ENCODE assay signal across 1 cellular context in the genomic region with DNA sequence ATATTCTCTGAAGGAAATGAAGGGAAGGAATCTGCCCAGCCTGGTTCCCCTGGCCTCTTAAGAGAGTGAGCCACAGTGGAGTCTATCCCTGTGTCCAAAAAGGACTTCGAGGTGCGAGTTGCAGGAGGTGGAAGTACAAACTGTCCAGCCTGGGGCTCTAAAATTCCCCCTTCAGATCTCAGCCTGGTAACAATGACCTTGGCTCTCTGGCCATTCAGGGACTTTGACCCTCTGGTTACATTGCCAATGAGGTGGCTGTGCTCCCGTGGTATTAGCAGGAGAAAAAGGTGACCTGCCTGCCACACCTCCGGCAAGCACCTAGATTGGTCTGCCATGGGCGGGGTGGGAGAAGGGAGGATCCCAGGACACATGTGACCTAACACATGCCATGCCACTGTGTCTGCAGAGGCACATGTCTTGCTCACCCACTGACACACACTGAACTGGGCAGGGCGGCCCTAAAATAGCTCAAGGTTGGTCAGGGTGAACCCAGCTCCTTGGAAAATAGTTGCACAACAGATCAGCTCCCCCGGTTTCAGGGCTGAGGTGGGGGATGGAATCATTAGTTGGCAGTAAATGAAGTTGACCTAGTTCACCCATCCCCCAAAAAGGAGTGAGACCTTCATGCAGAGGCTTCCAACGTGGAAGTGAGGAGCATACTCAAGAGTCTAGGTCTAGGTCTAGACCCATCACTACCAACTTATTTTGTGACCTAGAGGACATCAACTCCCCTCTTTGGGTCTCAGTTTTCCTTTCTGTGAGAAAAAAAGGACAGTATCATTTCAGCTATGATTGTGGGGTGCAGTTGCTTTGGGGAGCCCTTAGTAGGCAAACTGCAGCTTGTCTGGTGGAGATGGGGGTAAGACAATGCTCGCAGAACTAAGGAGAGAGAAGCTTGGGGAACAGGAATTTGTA.
TF ChIP-seq lines count a peak whose summit lies in the region.

No MANE protein-coding gene starts in this region.

TF ChIP-seq in HepG2, 621 proteins besides CTCF, POLR2A, EP300 and RAD21 (continued from another document and continues in another):
- TF ChIP-seq, protein P1, sequence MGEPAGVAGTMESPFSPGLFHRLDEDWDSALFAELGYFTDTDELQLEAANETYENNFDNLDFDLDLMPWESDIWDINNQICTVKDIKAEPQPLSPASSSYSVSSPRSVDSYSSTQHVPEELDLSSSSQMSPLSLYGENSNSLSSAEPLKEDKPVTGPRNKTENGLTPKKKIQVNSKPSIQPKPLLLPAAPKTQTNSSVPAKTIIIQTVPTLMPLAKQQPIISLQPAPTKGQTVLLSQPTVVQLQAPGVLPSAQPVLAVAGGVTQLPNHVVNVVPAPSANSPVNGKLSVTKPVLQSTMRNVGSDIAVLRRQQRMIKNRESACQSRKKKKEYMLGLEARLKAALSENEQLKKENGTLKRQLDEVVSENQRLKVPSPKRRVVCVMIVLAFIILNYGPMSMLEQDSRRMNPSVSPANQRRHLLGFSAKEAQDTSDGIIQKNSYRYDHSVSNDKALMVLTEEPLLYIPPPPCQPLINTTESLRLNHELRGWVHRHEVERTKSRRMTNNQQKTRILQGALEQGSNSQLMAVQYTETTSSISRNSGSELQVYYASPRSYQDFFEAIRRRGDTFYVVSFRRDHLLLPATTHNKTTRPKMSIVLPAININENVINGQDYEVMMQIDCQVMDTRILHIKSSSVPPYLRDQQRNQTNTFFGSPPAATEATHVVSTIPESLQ (CRISPR knock-in tag; conservative IDR thresholded peaks at IDR 0.05): no peak
- TF ChIP-seq ZNF607 (CRISPR knock-in tag; IDR thresholded peaks at IDR 0.05; ENCODE audit: borderline replicate concordance): peak; percentile 98
- TF ChIP-seq, protein P2, sequence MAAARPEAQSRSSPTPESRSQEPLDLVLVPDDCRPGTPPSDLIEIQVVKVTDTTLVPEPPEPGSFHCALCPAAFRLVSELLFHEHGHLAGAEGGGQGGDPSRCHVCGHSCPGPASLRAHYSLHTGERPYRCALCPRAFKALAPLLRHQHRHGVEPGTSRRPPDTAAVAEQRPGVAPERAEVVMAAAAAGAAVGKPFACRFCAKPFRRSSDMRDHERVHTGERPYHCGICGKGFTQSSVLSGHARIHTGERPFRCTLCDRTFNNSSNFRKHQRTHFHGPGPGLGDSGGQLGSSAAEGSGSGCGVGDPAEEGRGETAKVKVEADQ (CRISPR knock-in tag; IDR thresholded peaks at IDR 0.05; ENCODE audit: borderline replicate concordance): peak; percentile 58; the same call in 1 of the 2 replicates
- TF ChIP-seq ZNF430 (CRISPR knock-in tag; IDR thresholded peaks at IDR 0.05): peak; percentile 73; the same call in 1 of the 2 replicates
- TF ChIP-seq SPEN (CRISPR knock-in tag; IDR thresholded peaks at IDR 0.05; ENCODE audit: low read depth): peak; percentile 86
- peak; percentile 12; the same call in 1 of the 2 replicates for TF ChIP-seq ZNF879 (CRISPR knock-in tag; IDR thresholded peaks at IDR 0.05)
- peak; percentile 54 for TF ChIP-seq SIX4 (CRISPR knock-in tag; IDR thresholded peaks at IDR 0.05)
- TF ChIP-seq, protein P3, sequence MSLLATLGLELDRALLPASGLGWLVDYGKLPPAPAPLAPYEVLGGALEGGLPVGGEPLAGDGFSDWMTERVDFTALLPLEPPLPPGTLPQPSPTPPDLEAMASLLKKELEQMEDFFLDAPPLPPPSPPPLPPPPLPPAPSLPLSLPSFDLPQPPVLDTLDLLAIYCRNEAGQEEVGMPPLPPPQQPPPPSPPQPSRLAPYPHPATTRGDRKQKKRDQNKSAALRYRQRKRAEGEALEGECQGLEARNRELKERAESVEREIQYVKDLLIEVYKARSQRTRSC (CRISPR knock-in tag; IDR thresholded peaks at IDR 0.05; ENCODE audit: low read depth): no peak
- no peak for TF ChIP-seq SRSF9 (IDR thresholded peaks at IDR 0.05; ENCODE audit: borderline replicate concordance, insufficient read depth, low read depth, low read length, poor library complexity, severe bottlenecking)
- peak; percentile 84; the same call in 1 of the 2 replicates for TF ChIP-seq ZNF776 (CRISPR knock-in tag; IDR thresholded peaks at IDR 0.05)
- TF ChIP-seq, protein P4, sequence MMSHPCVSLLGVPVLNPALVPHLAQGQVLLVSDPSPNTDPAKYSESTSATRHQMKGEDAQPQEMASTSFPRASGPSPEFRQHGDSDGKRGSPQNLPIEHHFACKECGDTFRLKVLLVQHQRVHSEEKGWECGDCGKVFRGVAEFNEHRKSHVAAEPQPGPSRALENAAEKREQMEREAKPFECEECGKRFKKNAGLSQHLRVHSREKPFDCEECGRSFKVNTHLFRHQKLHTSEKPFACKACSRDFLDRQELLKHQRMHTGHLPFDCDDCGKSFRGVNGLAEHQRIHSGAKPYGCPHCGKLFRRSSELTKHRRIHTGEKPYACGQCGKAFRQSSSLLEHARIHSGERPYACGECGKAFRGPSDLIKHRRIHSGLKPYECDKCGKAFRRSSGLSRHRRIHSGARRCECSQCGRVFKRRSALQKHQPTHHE (CRISPR knock-in tag; IDR thresholded peaks at IDR 0.05; ENCODE audit: borderline replicate concordance): peak; percentile 91
- TF ChIP-seq HNRNPL (IDR thresholded peaks at IDR 0.05; ENCODE audit: low read depth, low read length): 0 out of 2 replicates have a peak, but pooled peaks have one; percentile 62
- TF ChIP-seq, protein P5, sequence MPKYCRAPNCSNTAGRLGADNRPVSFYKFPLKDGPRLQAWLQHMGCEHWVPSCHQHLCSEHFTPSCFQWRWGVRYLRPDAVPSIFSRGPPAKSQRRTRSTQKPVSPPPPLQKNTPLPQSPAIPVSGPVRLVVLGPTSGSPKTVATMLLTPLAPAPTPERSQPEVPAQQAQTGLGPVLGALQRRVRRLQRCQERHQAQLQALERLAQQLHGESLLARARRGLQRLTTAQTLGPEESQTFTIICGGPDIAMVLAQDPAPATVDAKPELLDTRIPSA (CRISPR knock-in tag; IDR thresholded peaks at IDR 0.05; ENCODE audit: borderline replicate concordance): 0 out of 2 replicates have a peak, but pooled peaks have one; percentile 18
- 0 out of 2 replicates have a peak, but pooled peaks have one; percentile 21 for TF ChIP-seq RBFOX2 (IDR thresholded peaks at IDR 0.05; ENCODE audit: low read depth, low read length)
- peak; percentile 52; the same call in 1 of the 2 replicates for TF ChIP-seq KDM2A (CRISPR knock-in tag; IDR thresholded peaks at IDR 0.05; ENCODE audit: borderline replicate concordance, low read depth)
- peak; percentile 88 for TF ChIP-seq REPIN1 (CRISPR knock-in tag; IDR thresholded peaks at IDR 0.05; ENCODE audit: borderline replicate concordance, low read depth)
- no peak for TF ChIP-seq MATR3 (CRISPR knock-in tag; IDR thresholded peaks at IDR 0.05)
- TF ChIP-seq RAD51 (IDR thresholded peaks at IDR 0.05; ENCODE audit: borderline replicate concordance): peak; percentile 41; the same call in 1 of the 2 replicates
- TF ChIP-seq, protein P6, sequence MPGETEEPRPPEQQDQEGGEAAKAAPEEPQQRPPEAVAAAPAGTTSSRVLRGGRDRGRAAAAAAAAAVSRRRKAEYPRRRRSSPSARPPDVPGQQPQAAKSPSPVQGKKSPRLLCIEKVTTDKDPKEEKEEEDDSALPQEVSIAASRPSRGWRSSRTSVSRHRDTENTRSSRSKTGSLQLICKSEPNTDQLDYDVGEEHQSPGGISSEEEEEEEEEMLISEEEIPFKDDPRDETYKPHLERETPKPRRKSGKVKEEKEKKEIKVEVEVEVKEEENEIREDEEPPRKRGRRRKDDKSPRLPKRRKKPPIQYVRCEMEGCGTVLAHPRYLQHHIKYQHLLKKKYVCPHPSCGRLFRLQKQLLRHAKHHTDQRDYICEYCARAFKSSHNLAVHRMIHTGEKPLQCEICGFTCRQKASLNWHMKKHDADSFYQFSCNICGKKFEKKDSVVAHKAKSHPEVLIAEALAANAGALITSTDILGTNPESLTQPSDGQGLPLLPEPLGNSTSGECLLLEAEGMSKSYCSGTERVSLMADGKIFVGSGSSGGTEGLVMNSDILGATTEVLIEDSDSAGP (CRISPR knock-in tag; IDR thresholded peaks at IDR 0.05; ENCODE audit: borderline replicate concordance): no peak; the same call in none of the 2 replicates
- TF ChIP-seq RBM39 (IDR thresholded peaks at IDR 0.05; ENCODE audit: low read depth, low read length, poor library complexity, severe bottlenecking): no peak
- peak; percentile 60; the same call in 1 of the 2 replicates for TF ChIP-seq KAT8 (CRISPR knock-in tag; IDR thresholded peaks at IDR 0.05)
- TF ChIP-seq PAWR (CRISPR knock-in tag; IDR thresholded peaks at IDR 0.05; ENCODE audit: borderline replicate concordance): no peak; the same call in 1 of the 2 replicates
- TF ChIP-seq, protein P7, sequence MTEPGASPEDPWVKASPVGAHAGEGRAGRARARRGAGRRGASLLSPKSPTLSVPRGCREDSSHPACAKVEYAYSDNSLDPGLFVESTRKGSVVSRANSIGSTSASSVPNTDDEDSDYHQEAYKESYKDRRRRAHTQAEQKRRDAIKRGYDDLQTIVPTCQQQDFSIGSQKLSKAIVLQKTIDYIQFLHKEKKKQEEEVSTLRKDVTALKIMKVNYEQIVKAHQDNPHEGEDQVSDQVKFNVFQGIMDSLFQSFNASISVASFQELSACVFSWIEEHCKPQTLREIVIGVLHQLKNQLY (CRISPR knock-in tag; IDR thresholded peaks at IDR 0.05): peak; percentile 77; the same call in 1 of the 2 replicates
- TF ChIP-seq, protein P8, sequence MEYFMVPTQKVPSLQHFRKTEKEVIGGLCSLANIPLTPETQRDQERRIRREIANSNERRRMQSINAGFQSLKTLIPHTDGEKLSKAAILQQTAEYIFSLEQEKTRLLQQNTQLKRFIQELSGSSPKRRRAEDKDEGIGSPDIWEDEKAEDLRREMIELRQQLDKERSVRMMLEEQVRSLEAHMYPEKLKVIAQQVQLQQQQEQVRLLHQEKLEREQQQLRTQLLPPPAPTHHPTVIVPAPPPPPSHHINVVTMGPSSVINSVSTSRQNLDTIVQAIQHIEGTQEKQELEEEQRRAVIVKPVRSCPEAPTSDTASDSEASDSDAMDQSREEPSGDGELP (IDR thresholded peaks at IDR 0.05; ENCODE audit: borderline replicate concordance, low read depth): no peak
- TF ChIP-seq, protein P9, sequence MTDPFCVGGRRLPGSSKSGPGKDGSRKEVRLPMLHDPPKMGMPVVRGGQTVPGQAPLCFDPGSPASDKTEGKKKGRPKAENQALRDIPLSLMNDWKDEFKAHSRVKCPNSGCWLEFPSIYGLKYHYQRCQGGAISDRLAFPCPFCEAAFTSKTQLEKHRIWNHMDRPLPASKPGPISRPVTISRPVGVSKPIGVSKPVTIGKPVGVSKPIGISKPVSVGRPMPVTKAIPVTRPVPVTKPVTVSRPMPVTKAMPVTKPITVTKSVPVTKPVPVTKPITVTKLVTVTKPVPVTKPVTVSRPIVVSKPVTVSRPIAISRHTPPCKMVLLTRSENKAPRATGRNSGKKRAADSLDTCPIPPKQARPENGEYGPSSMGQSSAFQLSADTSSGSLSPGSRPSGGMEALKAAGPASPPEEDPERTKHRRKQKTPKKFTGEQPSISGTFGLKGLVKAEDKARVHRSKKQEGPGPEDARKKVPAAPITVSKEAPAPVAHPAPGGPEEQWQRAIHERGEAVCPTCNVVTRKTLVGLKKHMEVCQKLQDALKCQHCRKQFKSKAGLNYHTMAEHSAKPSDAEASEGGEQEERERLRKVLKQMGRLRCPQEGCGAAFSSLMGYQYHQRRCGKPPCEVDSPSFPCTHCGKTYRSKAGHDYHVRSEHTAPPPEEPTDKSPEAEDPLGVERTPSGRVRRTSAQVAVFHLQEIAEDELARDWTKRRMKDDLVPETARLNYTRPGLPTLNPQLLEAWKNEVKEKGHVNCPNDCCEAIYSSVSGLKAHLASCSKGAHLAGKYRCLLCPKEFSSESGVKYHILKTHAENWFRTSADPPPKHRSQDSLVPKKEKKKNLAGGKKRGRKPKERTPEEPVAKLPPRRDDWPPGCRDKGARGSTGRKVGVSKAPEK (CRISPR knock-in tag; IDR thresholded peaks at IDR 0.05; ENCODE audit: borderline replicate concordance): no peak
- no peak for TF ChIP-seq CAMTA2 (CRISPR knock-in tag; IDR thresholded peaks at IDR 0.05; ENCODE audit: borderline replicate concordance)
- no peak; the same call in 1 of the 2 replicates for TF ChIP-seq JUNB (CRISPR knock-in tag; IDR thresholded peaks at IDR 0.05; ENCODE audit: borderline replicate concordance)
- peak; percentile 75; the same call in 1 of the 2 replicates for TF ChIP-seq NPAS2 (CRISPR knock-in tag; IDR thresholded peaks at IDR 0.05; ENCODE audit: borderline replicate concordance)
- TF ChIP-seq CCDC6 (CRISPR knock-in tag; IDR thresholded peaks at IDR 0.05): no peak
- TF ChIP-seq, protein P10, sequence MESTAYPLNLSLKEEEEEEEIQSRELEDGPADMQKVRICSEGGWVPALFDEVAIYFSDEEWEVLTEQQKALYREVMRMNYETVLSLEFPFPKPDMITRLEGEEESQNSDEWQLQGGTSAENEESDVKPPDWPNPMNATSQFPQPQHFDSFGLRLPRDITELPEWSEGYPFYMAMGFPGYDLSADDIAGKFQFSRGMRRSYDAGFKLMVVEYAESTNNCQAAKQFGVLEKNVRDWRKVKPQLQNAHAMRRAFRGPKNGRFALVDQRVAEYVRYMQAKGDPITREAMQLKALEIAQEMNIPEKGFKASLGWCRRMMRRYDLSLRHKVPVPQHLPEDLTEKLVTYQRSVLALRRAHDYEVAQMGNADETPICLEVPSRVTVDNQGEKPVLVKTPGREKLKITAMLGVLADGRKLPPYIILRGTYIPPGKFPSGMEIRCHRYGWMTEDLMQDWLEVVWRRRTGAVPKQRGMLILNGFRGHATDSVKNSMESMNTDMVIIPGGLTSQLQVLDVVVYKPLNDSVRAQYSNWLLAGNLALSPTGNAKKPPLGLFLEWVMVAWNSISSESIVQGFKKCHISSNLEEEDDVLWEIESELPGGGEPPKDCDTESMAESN (CRISPR knock-in tag; conservative IDR thresholded peaks at IDR 0.05): peak; percentile 90
- TF ChIP-seq RARG (CRISPR knock-in tag; IDR thresholded peaks at IDR 0.05; ENCODE audit: low read depth): no peak
- TF ChIP-seq NFKBIZ (CRISPR knock-in tag; IDR thresholded peaks at IDR 0.05): peak; percentile 59; the same call in 1 of the 2 replicates
- peak; percentile 60; the same call in 1 of the 2 replicates for TF ChIP-seq REXO4 (CRISPR knock-in tag; IDR thresholded peaks at IDR 0.05; ENCODE audit: borderline replicate concordance)
- TF ChIP-seq SOX6 (IDR thresholded peaks at IDR 0.05): no peak
- TF ChIP-seq SOX6 (CRISPR knock-in tag; IDR thresholded peaks at IDR 0.05): no peak; the same call in 1 of the 2 replicates
- TF ChIP-seq, protein P11, sequence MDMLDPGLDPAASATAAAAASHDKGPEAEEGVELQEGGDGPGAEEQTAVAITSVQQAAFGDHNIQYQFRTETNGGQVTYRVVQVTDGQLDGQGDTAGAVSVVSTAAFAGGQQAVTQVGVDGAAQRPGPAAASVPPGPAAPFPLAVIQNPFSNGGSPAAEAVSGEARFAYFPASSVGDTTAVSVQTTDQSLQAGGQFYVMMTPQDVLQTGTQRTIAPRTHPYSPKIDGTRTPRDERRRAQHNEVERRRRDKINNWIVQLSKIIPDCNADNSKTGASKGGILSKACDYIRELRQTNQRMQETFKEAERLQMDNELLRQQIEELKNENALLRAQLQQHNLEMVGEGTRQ (IDR thresholded peaks at IDR 0.05; ENCODE audit: low read depth, low read length): peak; percentile 77
- TF ChIP-seq, protein P11 (CRISPR knock-in tag; IDR thresholded peaks at IDR 0.05; ENCODE audit: borderline replicate concordance): peak; percentile 77
- TF ChIP-seq PHF8 (CRISPR knock-in tag; IDR thresholded peaks at IDR 0.05): peak; percentile 24; the same call in 1 of the 2 replicates
- TF ChIP-seq ZNF337 (CRISPR knock-in tag; IDR thresholded peaks at IDR 0.05; ENCODE audit: borderline replicate concordance, low read depth): no peak
- TF ChIP-seq MIER2 (CRISPR knock-in tag; IDR thresholded peaks at IDR 0.05): no peak
- TF ChIP-seq ZNF234 (CRISPR knock-in tag; conservative IDR thresholded peaks at IDR 0.05): no peak
